ENCODE assay signal across 18 cellular contexts in the genomic region with DNA sequence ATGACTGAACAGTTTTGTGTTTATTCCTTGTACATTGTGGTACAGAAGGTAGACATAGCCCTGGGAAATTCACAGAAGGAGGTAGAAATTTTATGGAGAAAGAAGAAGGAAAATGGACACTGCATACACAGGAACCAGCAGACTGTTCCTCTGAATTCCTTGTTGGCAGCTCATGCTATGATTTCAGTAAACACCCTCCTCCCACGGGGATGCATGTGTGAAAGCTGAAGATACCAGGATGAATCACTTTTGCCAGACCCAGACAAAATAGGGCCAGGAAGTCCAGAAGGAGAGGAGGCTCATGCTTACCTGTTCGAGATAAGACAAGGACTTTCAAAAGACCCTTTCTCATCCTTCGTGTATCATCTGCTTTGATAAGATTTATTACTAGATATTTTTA.
A peak's percentile ranks its signal among the peaks of the same experiment; 100 is the strongest.
DNase-seq lines count a peak whose midpoint lies in the region; ATAC-seq, FAIRE-seq and TF ChIP-seq lines count a peak whose summit lies in the region.
"Had no signal": no experiment of that assay in that cellular context is flagged by ENCODE, and none has a peak within 500 bp of the region (broad histone marks: within the 10 kb centered on the region; RNA-seq: fewer than 3 reads in every experiment).

No MANE protein-coding gene starts in this region.

- H3K4me1 ChIP-seq in thyroid gland: peaks cover 13 to 21% of the 10 kb centered on the region in 2 donors
- H3K4me1 ChIP-seq: heart right ventricle, Peyer's patch, tibial artery had no signal

- no peaks in the 10 kb centered on the region for H3K27me3 ChIP-seq in thyroid gland
- H3K27me3 ChIP-seq: Peyer's patch had no signal

- TF ChIP-seq CTCF in astrocyte of the spinal cord (IDR thresholded peaks at IDR 0.05; ENCODE audit: low read depth, low read length) (no peak), thyroid gland (IDR thresholded peaks at IDR 0.05) (no peak)

- peak; percentile 14 for DNase-seq in HTR-8/SVneo (ENCODE audit: insufficient read length, low spot score)
- DNase-seq in astrocyte of the spinal cord (ENCODE audit: low read depth, low spot score): peak; percentile 28
- DNase-seq in hepatic stellate cell (ENCODE audit: low spot score): peak; percentile 53
- peak; percentile 48 for DNase-seq in stromal cell of bone marrow (ENCODE audit: low read depth)
- no peak for DNase-seq in SW 1271 (lab: John Stamatoyannopoulos, UW)
- DNase-seq in thyroid gland: no peak
- DNase-seq: cortex of kidney, DMS53, heart right ventricle, left cardiac atrium, MV-4-11, NCI-H2107, Peyer's patch, tibial artery had no signal

- H3K27ac ChIP-seq in thyroid gland: no peak overlapping the region
- H3K27ac ChIP-seq: C4-2B, heart right ventricle, Peyer's patch, skin epidermis, tibial artery had no signal

- WGBS in thyroid gland, 2 donors: 81 to 83% methylated on average over 3 of the region's 3 CpGs

- no peaks in the 10 kb centered on the region for H3K36me3 ChIP-seq in thyroid gland
- H3K36me3 ChIP-seq: heart right ventricle, Peyer's patch, tibial artery had no signal

- intact Hi-C loops in thyroid gland (cut with DNase I): no loop called here

- no peaks in the 10 kb centered on the region for H3K9me3 ChIP-seq in thyroid gland
- H3K9me3 ChIP-seq: heart right ventricle, Peyer's patch, tibial artery had no signal

- no peak for ATAC-seq in HG03457 (IDR thresholded peaks at IDR 0.05; ENCODE audit: unreplicated experiment)
- ATAC-seq: esophagus mucosa had no signal

- in situ Hi-C loops in astrocyte of the spinal cord (cut with HindIII; ENCODE audit: low sequenced_read_pairs): no loop called here

- TF ChIP-seq POLR2A in thyroid gland (IDR thresholded peaks at IDR 0.05): no peak

- H3K4me3 ChIP-seq in astrocyte of the spinal cord (ENCODE audit: low read depth, low read length) (no peak overlapping the region), thyroid gland (replicated peaks in 1 of 3) (no peak overlapping the region)
- H3K4me3 ChIP-seq: heart right ventricle, Peyer's patch, skin epidermis, tibial artery had no signal

- FAIRE-seq in HTR-8/SVneo (lab: Jason Lieb, UNC): no peak

Comparison
In these comparisons a context has a peak if more than half of its experiments do, and no peak if none do; other contexts are left out.
1. DNase-seq: peak in HTR-8/SVneo (single experiment), astrocyte of the spinal cord (single experiment), hepatic stellate cell (single experiment) and stromal cell of bone marrow (single experiment); none in SW 1271 (0 of 2) and thyroid gland (0 of 2).